Comparison of ENCODE assay signal across 14 cellular contexts in the genomic region with DNA sequence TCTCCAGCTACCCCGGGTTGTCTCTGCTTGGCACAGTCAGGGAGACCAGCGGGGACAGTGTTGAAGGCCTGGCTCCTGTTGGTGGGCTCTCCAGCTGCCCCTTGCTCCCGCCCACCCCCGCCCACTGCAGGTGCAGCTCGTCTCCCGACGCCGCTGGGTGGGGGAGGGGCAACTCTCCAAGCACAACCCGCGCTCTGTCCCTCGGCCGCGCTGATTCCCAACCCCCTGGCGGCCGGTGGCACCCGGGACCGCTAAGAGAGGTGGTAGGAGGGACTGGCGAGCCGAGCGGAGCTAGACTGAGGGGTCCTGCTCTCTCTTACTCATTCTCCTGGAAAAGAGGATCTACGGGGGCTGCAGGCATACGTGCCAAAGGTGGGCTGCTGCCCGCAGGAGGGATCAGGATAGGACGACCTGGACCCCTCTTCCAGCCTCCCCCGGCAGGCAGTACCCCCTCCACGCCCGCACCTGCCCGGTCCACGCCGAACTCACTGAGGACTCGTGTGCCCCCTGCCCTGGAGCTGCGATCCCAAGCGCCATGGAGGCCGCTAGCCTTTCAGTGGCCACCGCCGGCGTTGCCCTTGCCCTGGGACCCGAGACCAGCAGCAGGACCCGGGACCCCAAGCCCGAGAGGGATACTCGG.
"Had no signal": no experiment of that assay in that cellular context is flagged by ENCODE, and none has a peak within 500 bp of the region (broad histone marks: within the 10 kb centered on the region; RNA-seq: fewer than 3 reads in every experiment).

No MANE protein-coding gene starts in this region.

- H3K4me3 ChIP-seq: colonic mucosa, ovary, tibial artery, vagina had no signal

- H3K27me3 ChIP-seq: colonic mucosa, ovary, vagina had no signal

- H3K36me3 Mint-ChIP-seq: activated naive CD4-positive, alpha-beta T cell treated with anti-CD3 and anti-CD28 coated beads, Interleukin-2, amount 10 ng/mL, durations not matched to agents 7 days and 5 days had no signal

- DNase-seq: activated B cell treated with CpG ODN at 0.5 μM for 24 hours; activated CD4-positive, alpha-beta T cell treated with anti-CD3 and anti-CD28 coated beads, Interleukin-2, amount 10 ng/mL, durations not matched to agents 7 days and 5 days; activated naive CD4-positive, alpha-beta T cell treated with anti-CD3 and anti-CD28 coated beads, Interleukin-2, amount 10 ng/mL, durations not matched to agents 7 days and 5 days; caudate nucleus; colonic mucosa; gastrocnemius medialis; left cardiac atrium; ovary; stimulated activated CD4-positive, alpha-beta T cell treated with anti-CD3 and anti-CD28 coated beads, Interleukin-15, amount 100 ng/mL, for 24 hours; stimulated activated CD4-positive, alpha-beta T cell treated with anti-CD3 and anti-CD28 coated beads, Interleukin-4, amount 100 ng/mL, for 24 hours; tibial artery had no signal

- H3K27ac Mint-ChIP-seq: activated B cell treated with CpG ODN at 0.5 μM for 24 hours; activated CD4-positive, alpha-beta T cell treated with anti-CD3 and anti-CD28 coated beads, Interleukin-2, amount 10 ng/mL, durations not matched to agents 7 days and 5 days; activated naive CD4-positive, alpha-beta T cell treated with anti-CD3 and anti-CD28 coated beads, Interleukin-2, amount 10 ng/mL, durations not matched to agents 7 days and 5 days; activated T-helper 2 cell treated with anti-CD3 and anti-CD28 coated beads, Interferon-gamma antibody, Interleukin-2, Interleukin-4, amounts not matched to agents 10 μg/mL and 5 μg/mL and 100 μg/mL, durations not matched to agents 14 hours and 24 hours and 36 hours; T-helper 1 cell treated with Interleukin-12 subunit alpha and Interleukin-12 subunit beta and Interleukin-4 antibody, amounts not matched to agents 30 μg/mL and 1 μg/mL, for 36 hours had no signal

- H3K4me1 ChIP-seq: colonic mucosa, gastrocnemius medialis, tibial artery, vagina had no signal

- H3K4me1 Mint-ChIP-seq: activated B cell treated with CpG ODN at 0.5 μM for 24 hours; activated CD4-positive, alpha-beta T cell treated with anti-CD3 and anti-CD28 coated beads, Interleukin-2, amount 10 ng/mL, durations not matched to agents 7 days and 5 days; activated naive CD4-positive, alpha-beta T cell treated with anti-CD3 and anti-CD28 coated beads, Interleukin-2, amount 10 ng/mL, durations not matched to agents 7 days and 5 days had no signal

- ATAC-seq: gastrocnemius medialis, left cardiac atrium had no signal

- H3K36me3 ChIP-seq: colonic mucosa, gastrocnemius medialis, ovary, tibial artery, vagina had no signal

- H3K9me3 ChIP-seq: colonic mucosa, gastrocnemius medialis, ovary, vagina had no signal

- H3K4me3 Mint-ChIP-seq: activated B cell treated with CpG ODN at 0.5 μM for 24 hours; activated CD4-positive, alpha-beta T cell treated with anti-CD3 and anti-CD28 coated beads, Interleukin-2, amount 10 ng/mL, durations not matched to agents 7 days and 5 days; activated naive CD4-positive, alpha-beta T cell treated with anti-CD3 and anti-CD28 coated beads, Interleukin-2, amount 10 ng/mL, durations not matched to agents 7 days and 5 days; T-helper 1 cell treated with Interleukin-12 subunit alpha and Interleukin-12 subunit beta and Interleukin-4 antibody, amounts not matched to agents 30 μg/mL and 1 μg/mL, for 36 hours had no signal

- H3K9me3 Mint-ChIP-seq: activated B cell treated with CpG ODN at 0.5 μM for 24 hours; activated CD4-positive, alpha-beta T cell treated with anti-CD3 and anti-CD28 coated beads, Interleukin-2, amount 10 ng/mL, durations not matched to agents 7 days and 5 days; activated naive CD4-positive, alpha-beta T cell treated with anti-CD3 and anti-CD28 coated beads, Interleukin-2, amount 10 ng/mL, durations not matched to agents 7 days and 5 days had no signal

- H3K27ac ChIP-seq: colonic mucosa, gastrocnemius medialis, ovary, tibial artery, vagina had no signal
